In genomic region chr3:114873590-114873989, GRCh38 we compare ENCODE assay signal across 15 cellular contexts.
DNase-seq lines count a peak whose midpoint lies in the region; ATAC-seq and TF ChIP-seq lines count a peak whose summit lies in the region.
"Had no signal": no experiment of that assay in that cellular context is flagged by ENCODE, and none has a peak within 500 bp of the region (broad histone marks: within the 10 kb centered on the region; RNA-seq: fewer than 3 reads in every experiment).

No MANE protein-coding gene starts in this region.

- TF ChIP-seq POLR2A in esophagus muscularis mucosa (IDR thresholded peaks at IDR 0.05; ENCODE audit: low read depth) (no peak), gastrocnemius medialis (IDR thresholded peaks at IDR 0.05) (no peak)

- H3K4me1 ChIP-seq in left ventricle myocardium inferior (peaks cover 55% of the 10 kb centered on the region), esophagus muscularis mucosa (peaks cover 27 to 61% (median 52%) of the 10 kb centered on the region in 4 donors), gastrocnemius medialis (peaks cover 56 to 58% of the 10 kb centered on the region in 2 donors)
- H3K4me1 ChIP-seq: BLaER1 had no signal

- intact Hi-C loops in left ventricle myocardium inferior (cut with micrococcal nuclease) (no loop called here), cardiac septum (cut with DNase I) (no loop called here), esophagus muscularis mucosa (cut with DNase I) (no loop called here), gastrocnemius medialis (cut with DNase I; ENCODE audit: low total_unique reads) (no loop called here)

- DNase-seq in left ventricle myocardium inferior: no peak
- DNase-seq in cardiac septum (ENCODE audit: low spot score): no peak
- DNase-seq in esophagus muscularis mucosa (ENCODE audit: extremely low spot score): no peak
- DNase-seq in gastrocnemius medialis: no peak
- DNase-seq in NOMO-1 treated with dmso at 0.1 percent for 144 hours (lab: John Stamatoyannopoulos, UW; ENCODE audit: unreplicated experiment): no peak
- no peak for DNase-seq in NCI-H510A treated with DMSO at 0.1 percent for 48 hours (lab: John Stamatoyannopoulos, UW)
- DNase-seq: 8988T; CD4-positive, alpha-beta memory T cell; DMS153; DMS79; GDM1; GOT3; H9 had no signal

- H3K4me3 ChIP-seq in left ventricle myocardium inferior (no peak overlapping the region), esophagus muscularis mucosa (no peak overlapping the region), gastrocnemius medialis (no peak overlapping the region)
- H3K4me3 ChIP-seq: BLaER1 had no signal

- no peak for TF ChIP-seq EP300 in esophagus muscularis mucosa (IDR thresholded peaks at IDR 0.05)

- ATAC-seq in gastrocnemius medialis: no peak
- no peak for ATAC-seq in GM19463 (IDR thresholded peaks at IDR 0.05; ENCODE audit: unreplicated experiment)

- in situ Hi-C loops in gastrocnemius medialis (cut with MboI; ENCODE audit: low sequenced_read_pairs in 4 of 4): no loop called here

- H3K27me3 ChIP-seq in left ventricle myocardium inferior (ENCODE audit: low read depth) (no peaks in the 10 kb centered on the region), esophagus muscularis mucosa (no peaks in the 10 kb centered on the region), gastrocnemius medialis (no peaks in the 10 kb centered on the region)
- H3K27me3 ChIP-seq: BLaER1 had no signal

- peak overlapping the region; percentile 54 for H3K27ac ChIP-seq in left ventricle myocardium inferior (replicated peaks)
- peak overlapping the region; percentile 6 to 55 (median 32) for H3K27ac ChIP-seq in esophagus muscularis mucosa (replicated peaks in 1 of 4)
- peak overlapping the region in 3 of 4 donors; percentile 6 to 51 (median 44) for H3K27ac ChIP-seq in gastrocnemius medialis
- H3K27ac ChIP-seq: BLaER1 had no signal

- 81% methylated on average over 1 of the region's 1 CpG for WGBS in esophagus muscularis mucosa

- H3K36me3 ChIP-seq in left ventricle myocardium inferior (no peaks in the 10 kb centered on the region), esophagus muscularis mucosa (no peaks in the 10 kb centered on the region), gastrocnemius medialis (no peaks in the 10 kb centered on the region)
- H3K36me3 ChIP-seq: BLaER1 had no signal

- TF ChIP-seq CTCF in left ventricle myocardium inferior (IDR thresholded peaks at IDR 0.05; ENCODE audit: borderline replicate concordance) (no peak), esophagus muscularis mucosa (IDR thresholded peaks at IDR 0.05) (no peak), gastrocnemius medialis (IDR thresholded peaks at IDR 0.05 in 4 of 5, conservative IDR thresholded peaks at IDR 0.05 in 1 of 5) (no peak)

- no peaks in the 10 kb centered on the region for H3K9me3 ChIP-seq in left ventricle myocardium inferior (replicated peaks)
- H3K9me3 ChIP-seq in esophagus muscularis mucosa: no peaks in the 10 kb centered on the region
- H3K9me3 ChIP-seq in gastrocnemius medialis: no peaks in the 10 kb centered on the region
- H3K9me3 ChIP-seq: BLaER1 had no signal
